Comparison of ENCODE assay signal across 19 cellular contexts in the genomic region with DNA sequence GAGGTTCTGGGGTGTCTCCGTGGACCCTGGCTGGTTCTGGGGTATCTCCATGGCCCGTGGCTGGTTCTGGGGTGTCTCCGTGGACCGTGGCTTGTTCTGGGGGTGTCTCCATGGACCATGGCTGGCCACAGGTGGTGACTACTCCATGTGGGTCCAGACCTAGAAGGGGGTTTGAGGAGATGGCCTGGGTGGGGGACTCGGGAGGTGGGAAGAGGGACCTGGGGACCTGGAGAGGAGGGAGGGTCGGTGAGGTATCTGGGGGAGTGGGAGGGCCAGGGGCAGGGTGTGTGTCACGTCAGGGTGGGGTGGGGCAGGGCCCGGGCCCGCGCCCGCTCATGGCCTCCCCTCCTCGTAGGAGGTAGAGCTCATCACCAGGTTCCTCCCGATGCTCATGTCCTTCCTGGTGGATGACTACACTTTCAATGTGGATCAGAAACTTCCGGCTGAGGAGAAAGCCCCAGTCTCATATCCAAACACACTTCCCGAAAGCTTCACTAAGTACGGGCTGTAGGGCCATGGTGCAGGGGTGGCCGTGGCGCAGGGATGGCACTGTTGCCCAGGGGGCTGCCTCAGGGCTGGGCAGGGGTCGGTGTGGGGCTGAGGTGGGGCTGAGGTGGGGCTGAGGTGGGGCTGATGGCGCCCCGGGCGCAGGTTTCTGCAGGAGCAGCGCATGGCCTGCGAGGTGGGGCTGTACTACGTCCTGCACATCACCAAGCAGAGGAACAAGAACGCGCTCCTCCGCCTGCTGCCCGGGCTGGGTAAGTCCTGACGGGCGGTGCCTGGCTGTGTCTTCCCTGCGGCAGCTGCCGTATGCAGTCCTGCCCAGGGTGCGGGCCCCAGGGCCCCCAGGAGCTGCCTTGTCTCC. TPM values are rescaled to one million over a fixed set of nuclear protein-coding genes. Genes with fewer than 3 reads are reported as not detected.
DNase-seq lines count a peak whose midpoint lies in the region; ATAC-seq, FAIRE-seq and TF ChIP-seq lines count a peak whose summit lies in the region.
"Had no signal": no experiment of that assay in that cellular context is flagged by ENCODE, and none has a peak within 500 bp of the region (broad histone marks: within the 10 kb centered on the region; RNA-seq: fewer than 3 reads in every experiment).

No MANE protein-coding gene starts in this region.

- CTCF ChIA-PET in OCI-LY7 (lab: Charles Lee; ENCODE audit: unreplicated experiment), result interaction anchor here (0.6 kb wide), 1 partner anchor 173 kb away, joined by 3 read pairs; no protein-coding TSS in a partner anchor

- no peak for TF ChIP-seq POLR2A in spleen (IDR thresholded peaks at IDR 0.05)

- 90 to 95% (median 90%) methylated on average over 28 to 34 of the region's 34 CpGs for WGBS in spleen, 5 donors

- FAIRE-seq in kidney (lab: Jason Lieb, UNC), result no peak
- FAIRE-seq: GM19239 had no signal

- H2AFZ ChIP-seq in OCI-LY7 (ENCODE audit: low read length), result no peak overlapping the region

- no peak for ATAC-seq in foreskin keratinocyte
- ATAC-seq: PC-3 had no signal

- no peaks in the 10 kb centered on the region for H3K27me3 ChIP-seq in spleen (replicated peaks in 1 of 7)
- H3K27me3 ChIP-seq in foreskin keratinocyte, result no peaks in the 10 kb centered on the region

- H3K4me3 ChIP-seq in OCI-LY7 (ENCODE audit: low read depth, low read length, poor library complexity, severe bottlenecking), result peak overlapping the region; percentile 65
- H3K4me3 ChIP-seq in kidney (ENCODE audit: low read length in 2 of 2), result no peak overlapping the region
- H3K4me3 ChIP-seq in spleen, result no peak overlapping the region

- H3K4me1 ChIP-seq in OCI-LY7 (ENCODE audit: insufficient read depth, low read length, poor library complexity, severe bottlenecking) (peaks cover 48% of the 10 kb centered on the region), kidney (ENCODE audit: control insufficient read depth in 1 of 2, insufficient read depth in 1 of 2, low read depth in 1 of 2, low read length in 2 of 2) (peaks cover 13 to 18% of the 10 kb centered on the region in 2 donors), spleen (peaks cover 12 to 60% (median 36%) of the 10 kb centered on the region in 6 donors), foreskin keratinocyte (no peaks in the 10 kb centered on the region)

- peaks cover 18% of the 10 kb centered on the region; the same call in 1 of the 2 replicates for H3K79me2 ChIP-seq in OCI-LY7 (ENCODE audit: insufficient read depth, low read depth, low read length)

- TF ChIP-seq CTCF in C4-2B (conservative IDR thresholded peaks at IDR 0.05), result no peak
- TF ChIP-seq CTCF in OCI-LY7 (conservative IDR thresholded peaks at IDR 0.05; ENCODE audit: low read length), result no peak
- no peak for TF ChIP-seq CTCF in kidney (IDR thresholded peaks at IDR 0.05; ENCODE audit: borderline replicate concordance, extremely low read depth, insufficient read depth)
- TF ChIP-seq CTCF in spleen (IDR thresholded peaks at IDR 0.05 in 8 of 11, conservative IDR thresholded peaks at IDR 0.05 in 3 of 11), result no peak
- TF ChIP-seq CTCF in foreskin keratinocyte (conservative IDR thresholded peaks at IDR 0.05), result no peak

- no peak for DNase-seq in OCI-LY7 (ENCODE audit: low spot score)
- peak; percentile 78 for DNase-seq in kidney
- DNase-seq in spleen, result peak; percentile 78
- no peak for DNase-seq in UCSD-AML1 (lab: John Stamatoyannopoulos, UW; ENCODE audit: unreplicated experiment)
- DNase-seq in foreskin keratinocyte, result no peak
- DNase-seq in NCI-H128 (lab: John Stamatoyannopoulos, UW; ENCODE audit: unreplicated experiment), result no peak
- DNase-seq: ACHN; AML-193; CD4-positive, alpha-beta T cell; IMR-90; NCI-H1417; NCI-H1930; NCI-H2171; NCI-H446; PC-3 had no signal

- no peaks in the 10 kb centered on the region for H3K9me2 ChIP-seq in OCI-LY7 (ENCODE audit: insufficient read depth, low read length)

- POLR2A ChIA-PET in OCI-LY7 (lab: Charles Lee), result interaction anchor here (0.6 to 1.1 kb wide), 2 partner anchors 13 to 116 kb away, joined by 3 to 5 read pairs; no protein-coding TSS in a partner anchor

- peak overlapping the region; percentile 90 for H3K4me2 ChIP-seq in OCI-LY7 (ENCODE audit: low read length)

- H3K36me3 ChIP-seq in OCI-LY7 (ENCODE audit: insufficient read depth, low read length) (peaks cover 66% of the 10 kb centered on the region), kidney (ENCODE audit: control insufficient read depth in 1 of 2, insufficient read depth in 2 of 2, low read length in 2 of 2) (peaks cover 2 to 7% of the 10 kb centered on the region in 2 donors), spleen (peaks cover 0 to 91% (median 41%) of the 10 kb centered on the region in 6 donors)

- intact Hi-C loops in OCI-LY7 (cut with micrococcal nuclease; ENCODE audit: unreplicated experiment) (no loop called here), kidney (cut with DNase I) (no loop called here), spleen (cut with DNase I; ENCODE audit: low total_unique reads) (no loop called here)

- no peaks in the 10 kb centered on the region for H3K9me3 ChIP-seq in OCI-LY7 (ENCODE audit: low read length)
- no peaks in the 10 kb centered on the region for H3K9me3 ChIP-seq in kidney (ENCODE audit: control insufficient read depth in 1 of 2, low read length in 2 of 2)
- no peaks in the 10 kb centered on the region for H3K9me3 ChIP-seq in spleen

- no peak overlapping the region for H3K9ac ChIP-seq in kidney (ENCODE audit: low read length in 2 of 2)

- H4K20me1 ChIP-seq in OCI-LY7 (ENCODE audit: insufficient read depth, low read length), result no peaks in the 10 kb centered on the region

- no TSS peak for BruUV-seq in OCI-LY7 (replicated peaks; lab: Mats Ljungman, UMichigan)

- H3K27ac ChIP-seq in C4-2B (peak overlapping the region; percentile 99), OCI-LY7 (ENCODE audit: low read depth, low read length, poor library complexity, severe bottlenecking) (peak overlapping the region; percentile 90), kidney (ENCODE audit: low read depth in 2 of 2, low read length in 2 of 2) (no peak overlapping the region), spleen (peak overlapping the region in 2 of 8 donors; percentile 14 to 70), foreskin keratinocyte (no peak overlapping the region)

RNA-seq across cellular contexts. Expression of gene TOR4A, which starts 10.7 kb away (rescaled TPM):
- total RNA-seq in OCI-LY7 (2014; rRNA removed; shearing (Covaris generic)), result 11.6 and 11.7 TPM in 2 replicates
- total RNA-seq in OCI-LY7 (2022), result 19.7 and 22.3 TPM in 2 replicates
- total RNA-seq in kidney, result 23.8 TPM
- 4.9 TPM for polyA plus RNA-seq in kidney (ENCODE audit: insufficient read depth, low read depth, low replicate concordance)
- total RNA-seq in spleen, result 10 to 100 TPM; 23.1 to 39.9 (median 29.4) TPM
- 10 to 100 TPM in 1 of 3 donors, 1 to 10 TPM in 2; 3.2 to 10.8 (median 5.1) TPM for polyA plus RNA-seq in spleen
- total RNA-seq in foreskin keratinocyte, result 15.8 and 19.9 TPM in 2 replicates
- 11.8 and 15.7 TPM in 2 replicates for polyA plus RNA-seq in foreskin keratinocyte

RNA-seq across cellular contexts. Expression of gene NELFB, which starts 11.7 kb away (rescaled TPM):
- 59.5 and 62.6 TPM in 2 replicates for total RNA-seq in OCI-LY7 (2014; rRNA removed; shearing (Covaris generic))
- total RNA-seq in OCI-LY7 (2022) (74.8 and 76.1 TPM in 2 replicates), kidney (57.3 TPM), spleen (10 to 100 TPM; 27.7 to 46.8 (median 39.9) TPM), foreskin keratinocyte (47.5 and 51.3 TPM in 2 replicates)
- polyA plus RNA-seq in kidney (ENCODE audit: insufficient read depth, low read depth, low replicate concordance) (43.8 TPM), spleen (10 to 100 TPM; 26.6 to 49.7 (median 28.0) TPM), foreskin keratinocyte (50.3 and 54.3 TPM in 2 replicates)

RNA-seq across cellular contexts. Expression of gene STPG3, which starts 15.7 kb away (rescaled TPM):
- total RNA-seq in OCI-LY7 (2014; rRNA removed; shearing (Covaris generic)), result 0.73 TPM in 1 of 2 replicates, not detected in the other
- total RNA-seq in OCI-LY7 (2022), result 1.7 and 2.7 TPM in 2 replicates
- total RNA-seq in kidney, result 0.38 TPM
- polyA plus RNA-seq in kidney (ENCODE audit: insufficient read depth, low read depth, low replicate concordance), result not detected
- not detected for total RNA-seq in spleen
- not detected for polyA plus RNA-seq in spleen
- not detected in 2 replicates for total RNA-seq in foreskin keratinocyte
- not detected in 2 replicates for polyA plus RNA-seq in foreskin keratinocyte
- total RNA-seq: CD4-positive, alpha-beta T cell; H4; HT-29; IMR-90; PC-3 had no signal
- polyA plus RNA-seq: IMR-90 had no signal

RNA-seq across cellular contexts. Expression of gene TUBB4B, which starts 25.7 kb away (rescaled TPM):
- 376 and 417 TPM in 2 replicates for total RNA-seq in OCI-LY7 (2014; rRNA removed; shearing (Covaris generic))
- total RNA-seq in OCI-LY7 (2022) (402 and 443 TPM in 2 replicates), kidney (258 TPM), spleen (100 to 1,000 TPM in 4 of 7 donors, 10 to 100 TPM in 3; 55.1 to 137 (median 102) TPM), foreskin keratinocyte (766 and 947 TPM in 2 replicates)
- polyA plus RNA-seq in kidney (ENCODE audit: insufficient read depth, low read depth, low replicate concordance) (394 TPM), spleen (100 to 1,000 TPM in 2 of 3 donors, 10 to 100 TPM in 1; 59.6 to 112 (median 107) TPM), foreskin keratinocyte (1,088 and 1,242 TPM in 2 replicates)

RNA-seq across cellular contexts. Expression of gene NRARP, which starts 35.2 kb away (rescaled TPM):
- 6.9 TPM in 2 replicates for total RNA-seq in OCI-LY7 (2014; rRNA removed; shearing (Covaris generic))
- 6.4 and 8.9 TPM in 2 replicates for total RNA-seq in OCI-LY7 (2022)
- total RNA-seq in kidney, result 4.7 TPM
- polyA plus RNA-seq in kidney (ENCODE audit: insufficient read depth, low read depth, low replicate concordance), result 1.7 TPM
- 10 to 100 TPM in 3 of 7 donors, 1 to 10 TPM in 4; 5.6 to 24.4 (median 9.4) TPM for total RNA-seq in spleen
- polyA plus RNA-seq in spleen, result 1 to 10 TPM in 1 of 3 donors, under 1 TPM in 2; 0.37 to 1.3 (median 0.94) TPM
- 0.81 and 1.1 TPM in 2 replicates for total RNA-seq in foreskin keratinocyte
- 0.76 and 0.96 TPM in 2 replicates for polyA plus RNA-seq in foreskin keratinocyte
- total RNA-seq: IMR-90 had no signal

Comparison
In these comparisons a context has a peak if more than half of its experiments do, and no peak if none do; other contexts are left out.
1. H3K27ac ChIP-seq: peak in C4-2B (single experiment) and OCI-LY7 (single experiment); none in kidney (0 of 2) and foreskin keratinocyte (single experiment).
2. DNase-seq: peak in kidney (single experiment) and spleen (single experiment); none in OCI-LY7 (single experiment), UCSD-AML1 (single experiment), foreskin keratinocyte (0 of 2) and NCI-H128 (single experiment).